38 cellular contexts compared by ENCODE assay signal in genomic region chr14:105540811-105541210, GRCh38. TPM values are rescaled to one million over a fixed set of nuclear protein-coding genes. Genes with fewer than 3 reads are reported as not detected.
"Had no signal": no experiment of that assay in that cellular context is flagged by ENCODE, and none has a peak within 500 bp of the region (broad histone marks: within the 10 kb centered on the region; RNA-seq: fewer than 3 reads in every experiment).

No MANE protein-coding gene starts in this region.

- H3K36me3 ChIP-seq: ascending aorta, cardiac muscle cell, WERI-Rb-1 had no signal

- H3K27ac ChIP-seq: ascending aorta, cardiac muscle cell, WERI-Rb-1 had no signal

- H3K4me3 ChIP-seq: ascending aorta, cardiac muscle cell had no signal

- H3K27me3 ChIP-seq: ascending aorta, cardiac muscle cell had no signal

- ATAC-seq: activated CD4-positive, alpha-beta T cell treated with anti-CD3 and anti-CD28 coated beads for 36 hours; activated CD4-positive, CD25-positive, alpha-beta regulatory T cell treated with anti-CD3 and anti-CD28 coated beads, Interleukin-2, amount 50 U/mL, for 24 hours; activated CD8-positive, alpha-beta memory T cell treated with anti-CD3 and anti-CD28 coated beads, Interleukin-2, amount 10 ng/mL, durations not matched to agents 7 days and 5 days; activated CD8-positive, alpha-beta T cell treated with anti-CD3 and anti-CD28 coated beads, Interleukin-2, amount 10 ng/mL, durations not matched to agents 7 days and 5 days; activated naive CD8-positive, alpha-beta T cell treated with anti-CD3 and anti-CD28 coated beads, Interleukin-2, amount 50 U/mL, for 24 hours; activated T-cell treated with anti-CD3 and anti-CD28 coated beads, Interleukin-2, amount 50 U/mL, for 4 hours; WTC11 had no signal

- DNase-seq: activated CD4-positive, alpha-beta memory T cell treated with anti-CD3 and anti-CD28 coated beads, Interleukin-2, amount 10 ng/mL, durations not matched to agents 7 days and 5 days; activated CD4-positive, alpha-beta T cell treated with anti-CD3 and anti-CD28 coated beads for 1 hour; activated CD4-positive, alpha-beta T cell treated with anti-CD3 and anti-CD28 coated beads for 36 hours; activated CD4-positive, alpha-beta T cell treated with anti-CD3 and anti-CD28 coated beads for 48 hours; activated CD4-positive, alpha-beta T cell treated with anti-CD3 and anti-CD28 coated beads, Interleukin-2, amount 10 ng/mL, durations not matched to agents 7 days and 5 days; activated CD4-positive, alpha-beta T cell treated with anti-CD3 and anti-CD28 coated beads, Interleukin-2, amount 50 U/mL, for 48 hours; activated CD4-positive, CD25-positive, alpha-beta regulatory T cell; activated CD8-positive, alpha-beta memory T cell treated with anti-CD3 and anti-CD28 coated beads, Interleukin-2, amount 10 ng/mL, durations not matched to agents 7 days and 5 days; activated CD8-positive, alpha-beta T cell treated with anti-CD3 and anti-CD28 coated beads, Interleukin-2, amount 10 ng/mL, durations not matched to agents 7 days and 5 days; activated effector memory CD4-positive, alpha-beta T cell treated with Interleukin-2 at 50 U/mL for 16 hours; activated gamma-delta T cell; activated naive CD4-positive, alpha-beta T cell treated with anti-CD3 and anti-CD28 coated beads, Interleukin-2, amount 10 ng/mL, durations not matched to agents 7 days and 5 days; activated naive CD4-positive, alpha-beta T cell treated with Interleukin-2 at 50 U/mL for 16 hours; activated naive CD8-positive, alpha-beta T cell treated with anti-CD3 and anti-CD28 coated beads, Interleukin-2, amount 10 ng/mL, durations not matched to agents 7 days and 5 days; activated naive CD8-positive, alpha-beta T cell treated with anti-CD3 and anti-CD28 coated beads, Interleukin-2, amount 50 U/mL, for 24 hours; activated T-cell treated with anti-CD3 and anti-CD28 coated beads for 4 hours; activated T-cell treated with anti-CD3 and anti-CD28 coated beads, Interleukin-2, amount 50 U/mL, for 1 hour; activated T-cell treated with anti-CD3 and anti-CD28 coated beads, Interleukin-2, amount 50 U/mL, for 4 hours; amygdala; anterior cingulate cortex; caudate nucleus; cerebellar nuclear complex; T-helper 1 cell; T-helper 2 cell; T-helper 9 cell; WERI-Rb-1 had no signal

- H3K27me3 Mint-ChIP-seq: activated naive CD4-positive, alpha-beta T cell treated with anti-CD3 and anti-CD28 coated beads, Interleukin-2, amount 50 U/mL, for 24 hours had no signal

- H3K9me3 Mint-ChIP-seq: activated CD4-positive, alpha-beta memory T cell treated with anti-CD3 and anti-CD28 coated beads, Interleukin-2, amount 10 ng/mL, durations not matched to agents 7 days and 5 days; activated CD4-positive, alpha-beta T cell treated with anti-CD3 and anti-CD28 coated beads, Interleukin-2, amount 10 ng/mL, durations not matched to agents 7 days and 5 days; activated naive CD4-positive, alpha-beta T cell treated with anti-CD3 and anti-CD28 coated beads, Interleukin-2, amount 10 ng/mL, durations not matched to agents 7 days and 5 days; activated naive CD4-positive, alpha-beta T cell treated with anti-CD3 and anti-CD28 coated beads, Interleukin-2, amount 50 U/mL, for 24 hours; activated naive CD8-positive, alpha-beta T cell treated with anti-CD3 and anti-CD28 coated beads, Interleukin-2, amount 10 ng/mL, durations not matched to agents 7 days and 5 days; activated T-helper 2 cell treated with anti-CD3 and anti-CD28 coated beads, Interferon-gamma antibody, Interleukin-2, Interleukin-4, amounts not matched to agents 10 μg/mL and 5 μg/mL and 100 μg/mL, durations not matched to agents 14 hours and 24 hours and 36 hours; T-helper 1 cell treated with Interleukin-12 subunit alpha and Interleukin-12 subunit beta and Interleukin-4 antibody, amounts not matched to agents 30 μg/mL and 1 μg/mL, for 36 hours had no signal

- H3K9me3 ChIP-seq: ascending aorta had no signal

- H3K4me3 Mint-ChIP-seq: activated CD4-positive, alpha-beta memory T cell treated with anti-CD3 and anti-CD28 coated beads, Interleukin-2, amount 10 ng/mL, durations not matched to agents 7 days and 5 days; activated CD4-positive, alpha-beta T cell treated with anti-CD3 and anti-CD28 coated beads for 36 hours; activated CD4-positive, alpha-beta T cell treated with anti-CD3 and anti-CD28 coated beads, Interleukin-2, amount 10 ng/mL, durations not matched to agents 7 days and 5 days; activated CD8-positive, alpha-beta memory T cell treated with anti-CD3 and anti-CD28 coated beads, Interleukin-2, amount 10 ng/mL, durations not matched to agents 7 days and 5 days; activated CD8-positive, alpha-beta T cell treated with anti-CD3 and anti-CD28 coated beads, Interleukin-2, amount 10 ng/mL, durations not matched to agents 7 days and 5 days; activated naive CD4-positive, alpha-beta T cell treated with anti-CD3 and anti-CD28 coated beads, Interleukin-2, amount 10 ng/mL, durations not matched to agents 7 days and 5 days; activated naive CD4-positive, alpha-beta T cell treated with anti-CD3 and anti-CD28 coated beads, Interleukin-2, amount 50 U/mL, for 24 hours; activated naive CD8-positive, alpha-beta T cell; activated naive CD8-positive, alpha-beta T cell treated with anti-CD3 and anti-CD28 coated beads, Interleukin-2, amount 10 ng/mL, durations not matched to agents 7 days and 5 days; activated naive CD8-positive, alpha-beta T cell treated with anti-CD3 and anti-CD28 coated beads, Interleukin-2, amount 50 U/mL, for 24 hours; activated T-cell treated with anti-CD3 and anti-CD28 coated beads, Interleukin-2, amount 50 U/mL, for 4 hours; brain; central memory CD8-positive, alpha-beta T cell; T-helper 1 cell treated with Interleukin-12 subunit alpha and Interleukin-12 subunit beta and Interleukin-4 antibody, amounts not matched to agents 30 μg/mL and 1 μg/mL, for 36 hours; T-helper 2 cell treated with Interferon-gamma antibody and Interleukin-4, amounts not matched to agents 5 μg/mL and 100 μg/mL, for 36 hours; WTC11 had no signal

- H3K4me1 ChIP-seq: ascending aorta had no signal

- H3K36me3 Mint-ChIP-seq: activated CD8-positive, alpha-beta memory T cell treated with anti-CD3 and anti-CD28 coated beads, Interleukin-2, amount 10 ng/mL, durations not matched to agents 7 days and 5 days; activated naive CD4-positive, alpha-beta T cell treated with anti-CD3 and anti-CD28 coated beads, Interleukin-2, amount 10 ng/mL, durations not matched to agents 7 days and 5 days; activated naive CD4-positive, alpha-beta T cell treated with anti-CD3 and anti-CD28 coated beads, Interleukin-2, amount 50 U/mL, for 24 hours; activated naive CD8-positive, alpha-beta T cell; activated naive CD8-positive, alpha-beta T cell treated with anti-CD3 and anti-CD28 coated beads, Interleukin-2, amount 10 ng/mL, durations not matched to agents 7 days and 5 days; brain had no signal

- H3K27ac Mint-ChIP-seq: activated CD4-positive, alpha-beta memory T cell treated with anti-CD3 and anti-CD28 coated beads, Interleukin-2, amount 10 ng/mL, durations not matched to agents 7 days and 5 days; activated CD4-positive, alpha-beta T cell treated with anti-CD3 and anti-CD28 coated beads for 36 hours; activated CD4-positive, alpha-beta T cell treated with anti-CD3 and anti-CD28 coated beads, Interleukin-2, amount 10 ng/mL, durations not matched to agents 7 days and 5 days; activated CD8-positive, alpha-beta memory T cell treated with anti-CD3 and anti-CD28 coated beads, Interleukin-2, amount 10 ng/mL, durations not matched to agents 7 days and 5 days; activated CD8-positive, alpha-beta T cell treated with anti-CD3 and anti-CD28 coated beads, Interleukin-2, amount 10 ng/mL, durations not matched to agents 7 days and 5 days; activated naive CD4-positive, alpha-beta T cell treated with anti-CD3 and anti-CD28 coated beads, Interleukin-2, amount 10 ng/mL, durations not matched to agents 7 days and 5 days; activated naive CD4-positive, alpha-beta T cell treated with anti-CD3 and anti-CD28 coated beads, Interleukin-2, amount 50 U/mL, for 24 hours; activated naive CD8-positive, alpha-beta T cell; activated naive CD8-positive, alpha-beta T cell treated with anti-CD3 and anti-CD28 coated beads, Interleukin-2, amount 10 ng/mL, durations not matched to agents 7 days and 5 days; activated naive CD8-positive, alpha-beta T cell treated with anti-CD3 and anti-CD28 coated beads, Interleukin-2, amount 50 U/mL, for 24 hours; activated T-helper 2 cell treated with anti-CD3 and anti-CD28 coated beads, Interferon-gamma antibody, Interleukin-2, Interleukin-4, amounts not matched to agents 10 μg/mL and 5 μg/mL and 100 μg/mL, durations not matched to agents 14 hours and 24 hours and 36 hours; brain; T-helper 1 cell treated with Interleukin-12 subunit alpha and Interleukin-12 subunit beta and Interleukin-4 antibody, amounts not matched to agents 30 μg/mL and 1 μg/mL, for 36 hours; T-helper 2 cell treated with Interferon-gamma antibody and Interleukin-4, amounts not matched to agents 5 μg/mL and 100 μg/mL, for 36 hours; WTC11 had no signal

- H3K4me1 Mint-ChIP-seq: activated CD4-positive, alpha-beta memory T cell treated with anti-CD3 and anti-CD28 coated beads, Interleukin-2, amount 10 ng/mL, durations not matched to agents 7 days and 5 days; activated CD4-positive, alpha-beta T cell treated with anti-CD3 and anti-CD28 coated beads, Interleukin-2, amount 10 ng/mL, durations not matched to agents 7 days and 5 days; activated CD8-positive, alpha-beta memory T cell treated with anti-CD3 and anti-CD28 coated beads, Interleukin-2, amount 10 ng/mL, durations not matched to agents 7 days and 5 days; activated naive CD4-positive, alpha-beta T cell treated with anti-CD3 and anti-CD28 coated beads, Interleukin-2, amount 10 ng/mL, durations not matched to agents 7 days and 5 days; activated naive CD4-positive, alpha-beta T cell treated with anti-CD3 and anti-CD28 coated beads, Interleukin-2, amount 50 U/mL, for 24 hours; activated naive CD8-positive, alpha-beta T cell treated with anti-CD3 and anti-CD28 coated beads, Interleukin-2, amount 10 ng/mL, durations not matched to agents 7 days and 5 days; activated naive CD8-positive, alpha-beta T cell treated with anti-CD3 and anti-CD28 coated beads, Interleukin-2, amount 50 U/mL, for 24 hours; brain; central memory CD8-positive, alpha-beta T cell; WTC11 had no signal

RNA-seq across cellular contexts. Expression of gene CRIP1, which starts 54.1 kb away (rescaled TPM):
- total RNA-seq: bronchial epithelial cell had no signal
